In the genomic region with DNA sequence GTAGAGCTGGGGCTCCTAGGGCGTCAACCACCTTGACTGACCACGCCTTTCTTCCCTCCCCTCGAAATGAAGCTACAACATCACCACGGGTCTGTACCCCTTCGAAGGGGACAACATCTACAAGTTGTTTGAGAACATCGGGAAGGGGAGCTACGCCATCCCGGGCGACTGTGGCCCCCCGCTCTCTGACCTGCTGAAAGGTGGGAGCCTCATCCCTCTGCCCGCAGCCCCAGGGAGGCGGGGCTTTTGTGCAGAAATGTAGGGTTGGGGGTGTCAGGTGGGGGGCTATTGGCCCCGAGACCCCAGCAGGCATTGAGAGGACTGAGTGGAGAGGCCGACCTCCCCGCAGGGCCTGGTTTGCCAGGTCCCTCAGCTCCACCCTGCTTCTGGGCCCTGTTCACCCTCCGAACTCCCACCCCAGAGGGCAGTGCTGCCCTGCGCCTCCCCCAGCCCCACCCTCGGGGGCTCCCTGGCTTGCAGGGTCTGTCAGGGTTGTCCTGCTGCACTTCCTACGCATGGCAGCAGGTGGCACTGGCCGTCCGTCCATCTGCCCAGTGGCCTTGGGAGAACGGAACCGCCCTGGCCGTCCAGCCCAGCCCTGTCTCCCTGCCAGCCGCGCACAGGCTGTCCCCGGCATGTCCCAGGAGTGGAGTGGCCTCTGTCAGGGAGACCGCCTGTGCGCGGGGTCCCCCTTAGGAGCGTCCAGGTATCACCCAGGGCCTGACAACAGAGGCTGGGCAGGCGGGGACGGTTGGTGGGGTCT, we compare ENCODE assay signal across 8 cellular contexts. TPM values are rescaled to one million over a fixed set of nuclear protein-coding genes. Genes with fewer than 3 reads are reported as not detected.
DNase-seq lines count a peak whose midpoint lies in the region; ATAC-seq and TF ChIP-seq lines count a peak whose summit lies in the region.

No MANE protein-coding gene starts in this region.

- no peaks in the 10 kb centered on the region for H3K27me3 Mint-ChIP-seq in nephron (ENCODE audit: low read depth)

- no peaks in the 10 kb centered on the region for H3K9me3 Mint-ChIP-seq in nephron

- H3K4me1 ChIP-seq in OCI-LY7 (ENCODE audit: insufficient read depth, low read length, poor library complexity, severe bottlenecking), result peaks cover 5% of the 10 kb centered on the region

- H3K9me2 ChIP-seq in OCI-LY7 (ENCODE audit: insufficient read depth, low read length), result no peaks in the 10 kb centered on the region

- H3K4me1 Mint-ChIP-seq in nephron, result peaks cover 14% of the 10 kb centered on the region

- peaks cover 39% of the 10 kb centered on the region for H3K36me3 ChIP-seq in OCI-LY7 (ENCODE audit: insufficient read depth, low read length)

- no peaks in the 10 kb centered on the region for H3K79me2 ChIP-seq in OCI-LY7 (ENCODE audit: insufficient read depth, low read depth, low read length)

- H3K4me2 ChIP-seq in OCI-LY7 (ENCODE audit: low read length), result no peak overlapping the region

- H3K4me3 ChIP-seq in OCI-LY7 (ENCODE audit: low read depth, low read length, poor library complexity, severe bottlenecking), result no peak overlapping the region

- no peak overlapping the region for H2AFZ ChIP-seq in OCI-LY7 (ENCODE audit: low read length)

- CTCF ChIA-PET in OCI-LY7 (lab: Charles Lee; ENCODE audit: unreplicated experiment), result no interaction called here

- no peaks in the 10 kb centered on the region for H3K9me3 ChIP-seq in OCI-LY7 (ENCODE audit: low read length)

- no peak overlapping the region for H3K4me3 Mint-ChIP-seq in nephron

- H4K20me1 ChIP-seq in OCI-LY7 (ENCODE audit: insufficient read depth, low read length), result no peaks in the 10 kb centered on the region

- intact Hi-C loops in OCI-LY7 (cut with micrococcal nuclease; ENCODE audit: unreplicated experiment), result no loop called here

- H3K27ac ChIP-seq in OCI-LY7 (ENCODE audit: low read depth, low read length, poor library complexity, severe bottlenecking), result no peak overlapping the region

- no peaks in the 10 kb centered on the region for H3K36me3 Mint-ChIP-seq in nephron (ENCODE audit: low read depth)

- TF ChIP-seq CTCF in OCI-LY7 (conservative IDR thresholded peaks at IDR 0.05; ENCODE audit: low read length) (peak; percentile 53), nephron (IDR thresholded peaks at IDR 0.05; ENCODE audit: unreplicated experiment in 3 of 3) (peak; percentile 63 to 71 (median 64))

- POLR2A ChIA-PET in OCI-LY7 (lab: Charles Lee), result no interaction called here

- no TSS peak for BruUV-seq in OCI-LY7 (replicated peaks; lab: Mats Ljungman, UMichigan)

- ATAC-seq in esophagus mucosa (peak; percentile 1), GM19397 (IDR thresholded peaks at IDR 0.05; ENCODE audit: unreplicated experiment) (no peak), HG02610 (IDR thresholded peaks at IDR 0.05; ENCODE audit: unreplicated experiment) (no peak)

- DNase-seq in C1 segment of cervical spinal cord (lab: John Stamatoyannopoulos, UW), result peak in 10 of 14 donors; percentile 12 to 77 (median 44)
- DNase-seq in OCI-LY7 (ENCODE audit: low spot score), result no peak
- no peak for DNase-seq in activated naive CD4-positive, alpha-beta T cell treated with anti-CD3 and anti-CD28 coated beads, Interleukin-2, amount 50 U/mL, for 16 hours
- no peak for DNase-seq in NCI-H2107 (lab: John Stamatoyannopoulos, UW)

- H3K27ac Mint-ChIP-seq in nephron, result no peak overlapping the region

RNA-seq across cellular contexts. Expression of gene STK11, which starts 15.7 kb away (rescaled TPM):
- 68.7 and 78.4 TPM in 2 replicates for total RNA-seq in OCI-LY7 (2014; rRNA removed; shearing (Covaris generic))
- 76.5 and 82.2 TPM in 2 replicates for total RNA-seq in OCI-LY7 (2022)
- 35.0 TPM for total RNA-seq in esophagus mucosa

RNA-seq across cellular contexts. Expression of gene CBARP, which starts 16.5 kb away (rescaled TPM):
- 0.09 and 0.33 TPM in 2 replicates for total RNA-seq in OCI-LY7 (2014; rRNA removed; shearing (Covaris generic))
- 0.13 and 0.18 TPM in 2 replicates for total RNA-seq in OCI-LY7 (2022)
- 2.0 TPM for total RNA-seq in esophagus mucosa

RNA-seq across cellular contexts. Expression of gene ATP5F1D, which starts 20.2 kb away (rescaled TPM):
- 51.8 and 82.1 TPM in 2 replicates for total RNA-seq in OCI-LY7 (2014; rRNA removed; shearing (Covaris generic))
- 207 and 266 TPM in 2 replicates for total RNA-seq in OCI-LY7 (2022)
- 251 TPM for total RNA-seq in esophagus mucosa

RNA-seq across cellular contexts. Expression of gene MIDN, which starts 27.1 kb away (rescaled TPM):
- 11.7 and 20.3 TPM in 2 replicates for total RNA-seq in OCI-LY7 (2014; rRNA removed; shearing (Covaris generic))
- total RNA-seq in OCI-LY7 (2022) (70.9 and 75.8 TPM in 2 replicates), esophagus mucosa (99.3 TPM)

RNA-seq across cellular contexts. Expression of gene SBNO2, which starts 47.3 kb away (rescaled TPM):
- total RNA-seq in OCI-LY7 (2014; rRNA removed; shearing (Covaris generic)), result 17.6 and 26.6 TPM in 2 replicates
- 43.3 and 48.8 TPM in 2 replicates for total RNA-seq in OCI-LY7 (2022)
- total RNA-seq in esophagus mucosa, result 67.5 TPM

Comparison
In these comparisons a context has a peak if more than half of its experiments do, and no peak if none do; other contexts are left out.
1. DNase-seq: peak in C1 segment of cervical spinal cord (10 of 14); none in OCI-LY7 (single experiment), activated naive CD4-positive, alpha-beta T cell treated with anti-CD3 and anti-CD28 coated beads, Interleukin-2, amount 50 U/mL, for 16 hours (single experiment) and NCI-H2107 (single experiment).